ENCODE assay signal across 1 cellular context in the genomic region with DNA sequence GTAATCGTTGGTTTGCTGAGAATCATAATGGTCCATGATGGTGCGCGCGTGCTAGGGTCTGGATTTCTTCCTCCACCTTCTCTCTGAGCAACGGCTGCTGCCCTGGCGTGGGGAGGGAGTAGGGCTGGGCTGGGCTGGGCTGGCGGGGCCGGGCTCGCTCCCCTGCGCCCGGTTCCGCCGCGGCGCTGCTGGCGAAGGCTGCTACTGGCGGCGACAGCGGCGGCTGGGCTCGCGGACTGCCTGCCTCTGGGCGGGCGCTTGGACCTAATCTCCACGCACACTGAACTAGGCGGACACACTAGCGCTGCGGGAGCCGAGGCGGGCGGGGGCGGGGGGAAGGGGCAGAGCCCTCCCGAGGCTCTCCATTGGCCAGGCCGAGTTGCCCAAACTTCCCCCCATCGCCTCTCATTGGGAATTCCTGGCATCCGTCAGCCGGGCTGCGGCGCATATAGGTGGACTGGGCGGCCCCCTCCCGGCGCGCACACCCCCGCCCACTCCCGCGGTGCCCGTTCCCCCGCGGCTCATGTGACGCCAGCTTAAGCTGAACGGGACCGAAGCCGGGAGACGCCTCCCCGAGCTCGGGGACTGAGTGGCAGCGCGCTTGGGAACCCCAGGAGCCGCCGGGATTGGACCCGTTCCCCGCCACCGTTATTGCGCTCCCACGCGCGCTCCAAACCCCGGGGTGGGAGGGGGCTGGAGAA.
TF ChIP-seq lines count a peak whose summit lies in the region.

A gene (minus strand): TSS at position 282 of the 701 bp plus-strand sequence. CDS start 246 bp downstream, at position 36.

TF ChIP-seq in HEK293, 187 proteins besides CTCF, POLR2A, EP300 and RAD21 (continued from another document):
- TF ChIP-seq, protein P1, sequence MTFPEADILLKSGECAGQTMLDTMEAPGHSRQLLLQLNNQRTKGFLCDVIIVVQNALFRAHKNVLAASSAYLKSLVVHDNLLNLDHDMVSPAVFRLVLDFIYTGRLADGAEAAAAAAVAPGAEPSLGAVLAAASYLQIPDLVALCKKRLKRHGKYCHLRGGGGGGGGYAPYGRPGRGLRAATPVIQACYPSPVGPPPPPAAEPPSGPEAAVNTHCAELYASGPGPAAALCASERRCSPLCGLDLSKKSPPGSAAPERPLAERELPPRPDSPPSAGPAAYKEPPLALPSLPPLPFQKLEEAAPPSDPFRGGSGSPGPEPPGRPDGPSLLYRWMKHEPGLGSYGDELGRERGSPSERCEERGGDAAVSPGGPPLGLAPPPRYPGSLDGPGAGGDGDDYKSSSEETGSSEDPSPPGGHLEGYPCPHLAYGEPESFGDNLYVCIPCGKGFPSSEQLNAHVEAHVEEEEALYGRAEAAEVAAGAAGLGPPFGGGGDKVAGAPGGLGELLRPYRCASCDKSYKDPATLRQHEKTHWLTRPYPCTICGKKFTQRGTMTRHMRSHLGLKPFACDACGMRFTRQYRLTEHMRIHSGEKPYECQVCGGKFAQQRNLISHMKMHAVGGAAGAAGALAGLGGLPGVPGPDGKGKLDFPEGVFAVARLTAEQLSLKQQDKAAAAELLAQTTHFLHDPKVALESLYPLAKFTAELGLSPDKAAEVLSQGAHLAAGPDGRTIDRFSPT (tag by site-specific recombination; IDR thresholded peaks at IDR 0.05) = peak; percentile 91
- TF ChIP-seq IKZF3 (tag by site-specific recombination; IDR thresholded peaks at IDR 0.05) = peak; percentile 53; the same call in 1 of the 2 replicates
- TF ChIP-seq ZNF354C (tag by site-specific recombination; IDR thresholded peaks at IDR 0.05; ENCODE audit: borderline replicate concordance, low read depth) = no peak
- TF ChIP-seq, protein P2, sequence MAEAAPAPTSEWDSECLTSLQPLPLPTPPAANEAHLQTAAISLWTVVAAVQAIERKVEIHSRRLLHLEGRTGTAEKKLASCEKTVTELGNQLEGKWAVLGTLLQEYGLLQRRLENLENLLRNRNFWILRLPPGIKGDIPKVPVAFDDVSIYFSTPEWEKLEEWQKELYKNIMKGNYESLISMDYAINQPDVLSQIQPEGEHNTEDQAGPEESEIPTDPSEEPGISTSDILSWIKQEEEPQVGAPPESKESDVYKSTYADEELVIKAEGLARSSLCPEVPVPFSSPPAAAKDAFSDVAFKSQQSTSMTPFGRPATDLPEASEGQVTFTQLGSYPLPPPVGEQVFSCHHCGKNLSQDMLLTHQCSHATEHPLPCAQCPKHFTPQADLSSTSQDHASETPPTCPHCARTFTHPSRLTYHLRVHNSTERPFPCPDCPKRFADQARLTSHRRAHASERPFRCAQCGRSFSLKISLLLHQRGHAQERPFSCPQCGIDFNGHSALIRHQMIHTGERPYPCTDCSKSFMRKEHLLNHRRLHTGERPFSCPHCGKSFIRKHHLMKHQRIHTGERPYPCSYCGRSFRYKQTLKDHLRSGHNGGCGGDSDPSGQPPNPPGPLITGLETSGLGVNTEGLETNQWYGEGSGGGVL (tag by site-specific recombination; IDR thresholded peaks at IDR 0.05) = peak; percentile 47
- TF ChIP-seq, protein P3, sequence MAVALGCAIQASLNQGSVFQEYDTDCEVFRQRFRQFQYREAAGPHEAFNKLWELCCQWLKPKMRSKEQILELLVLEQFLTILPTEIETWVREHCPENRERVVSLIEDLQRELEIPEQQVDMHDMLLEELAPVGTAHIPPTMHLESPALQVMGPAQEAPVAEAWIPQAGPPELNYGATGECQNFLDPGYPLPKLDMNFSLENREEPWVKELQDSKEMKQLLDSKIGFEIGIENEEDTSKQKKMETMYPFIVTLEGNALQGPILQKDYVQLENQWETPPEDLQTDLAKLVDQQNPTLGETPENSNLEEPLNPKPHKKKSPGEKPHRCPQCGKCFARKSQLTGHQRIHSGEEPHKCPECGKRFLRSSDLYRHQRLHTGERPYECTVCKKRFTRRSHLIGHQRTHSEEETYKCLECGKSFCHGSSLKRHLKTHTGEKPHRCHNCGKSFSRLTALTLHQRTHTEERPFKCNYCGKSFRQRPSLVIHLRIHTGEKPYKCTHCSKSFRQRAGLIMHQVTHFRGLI (tag by site-specific recombination; IDR thresholded peaks at IDR 0.05) = peak; percentile 81
- no peak for TF ChIP-seq ZBTB1 (tag by site-specific recombination; IDR thresholded peaks at IDR 0.05)
- TF ChIP-seq KLF1 (tag by site-specific recombination; IDR thresholded peaks at IDR 0.05) = peak; percentile 87
- peak; percentile 37; the same call in 1 of the 2 replicates for TF ChIP-seq ZNF561 (tag by site-specific recombination; IDR thresholded peaks at IDR 0.05; ENCODE audit: borderline replicate concordance)
- no peak for TF ChIP-seq ZNF610 (tag by site-specific recombination; IDR thresholded peaks at IDR 0.05; ENCODE audit: borderline replicate concordance)
- peak; percentile 34 for TF ChIP-seq ZNF660 (tag by site-specific recombination; IDR thresholded peaks at IDR 0.05)
- TF ChIP-seq, protein P4, sequence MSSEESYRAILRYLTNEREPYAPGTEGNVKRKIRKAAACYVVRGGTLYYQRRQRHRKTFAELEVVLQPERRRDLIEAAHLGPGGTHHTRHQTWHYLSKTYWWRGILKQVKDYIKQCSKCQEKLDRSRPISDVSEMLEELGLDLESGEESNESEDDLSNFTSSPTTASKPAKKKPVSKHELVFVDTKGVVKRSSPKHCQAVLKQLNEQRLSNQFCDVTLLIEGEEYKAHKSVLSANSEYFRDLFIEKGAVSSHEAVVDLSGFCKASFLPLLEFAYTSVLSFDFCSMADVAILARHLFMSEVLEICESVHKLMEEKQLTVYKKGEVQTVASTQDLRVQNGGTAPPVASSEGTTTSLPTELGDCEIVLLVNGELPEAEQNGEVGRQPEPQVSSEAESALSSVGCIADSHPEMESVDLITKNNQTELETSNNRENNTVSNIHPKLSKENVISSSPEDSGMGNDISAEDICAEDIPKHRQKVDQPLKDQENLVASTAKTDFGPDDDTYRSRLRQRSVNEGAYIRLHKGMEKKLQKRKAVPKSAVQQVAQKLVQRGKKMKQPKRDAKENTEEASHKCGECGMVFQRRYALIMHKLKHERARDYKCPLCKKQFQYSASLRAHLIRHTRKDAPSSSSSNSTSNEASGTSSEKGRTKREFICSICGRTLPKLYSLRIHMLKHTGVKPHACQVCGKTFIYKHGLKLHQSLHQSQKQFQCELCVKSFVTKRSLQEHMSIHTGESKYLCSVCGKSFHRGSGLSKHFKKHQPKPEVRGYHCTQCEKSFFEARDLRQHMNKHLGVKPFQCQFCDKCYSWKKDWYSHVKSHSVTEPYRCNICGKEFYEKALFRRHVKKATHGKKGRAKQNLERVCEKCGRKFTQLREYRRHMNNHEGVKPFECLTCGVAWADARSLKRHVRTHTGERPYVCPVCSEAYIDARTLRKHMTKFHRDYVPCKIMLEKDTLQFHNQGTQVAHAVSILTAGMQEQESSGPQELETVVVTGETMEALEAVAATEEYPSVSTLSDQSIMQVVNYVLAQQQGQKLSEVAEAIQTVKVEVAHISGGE (tag by site-specific recombination; conservative IDR thresholded peaks at IDR 0.05; ENCODE audit: low read depth) = peak; percentile 33; the same call in 1 of the 2 replicates
- TF ChIP-seq, protein P5, sequence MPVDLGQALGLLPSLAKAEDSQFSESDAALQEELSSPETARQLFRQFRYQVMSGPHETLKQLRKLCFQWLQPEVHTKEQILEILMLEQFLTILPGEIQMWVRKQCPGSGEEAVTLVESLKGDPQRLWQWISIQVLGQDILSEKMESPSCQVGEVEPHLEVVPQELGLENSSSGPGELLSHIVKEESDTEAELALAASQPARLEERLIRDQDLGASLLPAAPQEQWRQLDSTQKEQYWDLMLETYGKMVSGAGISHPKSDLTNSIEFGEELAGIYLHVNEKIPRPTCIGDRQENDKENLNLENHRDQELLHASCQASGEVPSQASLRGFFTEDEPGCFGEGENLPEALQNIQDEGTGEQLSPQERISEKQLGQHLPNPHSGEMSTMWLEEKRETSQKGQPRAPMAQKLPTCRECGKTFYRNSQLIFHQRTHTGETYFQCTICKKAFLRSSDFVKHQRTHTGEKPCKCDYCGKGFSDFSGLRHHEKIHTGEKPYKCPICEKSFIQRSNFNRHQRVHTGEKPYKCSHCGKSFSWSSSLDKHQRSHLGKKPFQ (tag by site-specific recombination; IDR thresholded peaks at IDR 0.05) = no peak
- no peak for TF ChIP-seq ZNF530 (tag by site-specific recombination; IDR thresholded peaks at IDR 0.05; ENCODE audit: low read depth)
- no peak for TF ChIP-seq BCL11B (tag by site-specific recombination; IDR thresholded peaks at IDR 0.05; ENCODE audit: low read depth)
- TF ChIP-seq, protein P6, sequence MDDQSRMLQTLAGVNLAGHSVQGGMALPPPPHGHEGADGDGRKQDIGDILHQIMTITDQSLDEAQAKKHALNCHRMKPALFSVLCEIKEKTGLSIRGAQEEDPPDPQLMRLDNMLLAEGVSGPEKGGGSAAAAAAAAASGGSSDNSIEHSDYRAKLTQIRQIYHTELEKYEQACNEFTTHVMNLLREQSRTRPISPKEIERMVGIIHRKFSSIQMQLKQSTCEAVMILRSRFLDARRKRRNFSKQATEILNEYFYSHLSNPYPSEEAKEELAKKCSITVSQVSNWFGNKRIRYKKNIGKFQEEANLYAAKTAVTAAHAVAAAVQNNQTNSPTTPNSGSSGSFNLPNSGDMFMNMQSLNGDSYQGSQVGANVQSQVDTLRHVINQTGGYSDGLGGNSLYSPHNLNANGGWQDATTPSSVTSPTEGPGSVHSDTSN (CRISPR knock-in tag; IDR thresholded peaks at IDR 0.05) = 0 out of 2 replicates have a peak, but pooled peaks have one; percentile 65
- TF ChIP-seq ZNF423 (tag by site-specific recombination; IDR thresholded peaks at IDR 0.05) = peak; percentile 77
- no peak for TF ChIP-seq ZNF785 (tag by site-specific recombination; IDR thresholded peaks at IDR 0.05)
- peak; percentile 91 for TF ChIP-seq SP2 (tag by site-specific recombination; IDR thresholded peaks at IDR 0.05)
- TF ChIP-seq ZNF76 (tag by site-specific recombination; IDR thresholded peaks at IDR 0.05; ENCODE audit: borderline replicate concordance, low read depth) = peak; percentile 41; the same call in 1 of the 2 replicates
- no peak for TF ChIP-seq ZNF670 (tag by site-specific recombination; IDR thresholded peaks at IDR 0.05; ENCODE audit: low read depth)
- TF ChIP-seq ZNF404 (tag by site-specific recombination; IDR thresholded peaks at IDR 0.05) = no peak
- peak; percentile 72; the same call in 1 of the 2 replicates for TF ChIP-seq ZBTB20 (tag by site-specific recombination; IDR thresholded peaks at IDR 0.05)
TF ChIP-seq in HEK293: peak in this region for 44.
